In genomic region chr2:98028931-98029717, GRCh38 we compare ENCODE assay signal across 1 cellular context.
TF ChIP-seq lines count a peak whose summit lies in the region.

No MANE protein-coding gene starts in this region.

TF ChIP-seq in WTC11, 78 proteins besides CTCF, POLR2A, EP300 and RAD21 (continued from another document):
- TF ChIP-seq PRDM15 (CRISPR knock-in tag; IDR thresholded peaks at IDR 0.05): no peak
- no peak for TF ChIP-seq ELF4 (CRISPR knock-in tag; IDR thresholded peaks at IDR 0.05; ENCODE audit: low read depth)
- TF ChIP-seq USF1 (CRISPR knock-in tag; IDR thresholded peaks at IDR 0.05): no peak
- no peak for TF ChIP-seq USF2 (CRISPR knock-in tag; IDR thresholded peaks at IDR 0.05)
- TF ChIP-seq E2F1 (CRISPR knock-in tag; IDR thresholded peaks at IDR 0.05): no peak
- no peak for TF ChIP-seq AR (CRISPR knock-in tag; IDR thresholded peaks at IDR 0.05)
- TF ChIP-seq GRHL2 (CRISPR knock-in tag; IDR thresholded peaks at IDR 0.05; ENCODE audit: insufficient replicate concordance, severe bottlenecking): no peak
- no peak for TF ChIP-seq ZNF512 (CRISPR knock-in tag; IDR thresholded peaks at IDR 0.05; ENCODE audit: borderline replicate concordance)
- no peak for TF ChIP-seq ESRRA (CRISPR knock-in tag; IDR thresholded peaks at IDR 0.05; ENCODE audit: borderline replicate concordance)
- no peak for TF ChIP-seq FOXP4 (CRISPR knock-in tag; IDR thresholded peaks at IDR 0.05)
- TF ChIP-seq ZNF121 (CRISPR knock-in tag; IDR thresholded peaks at IDR 0.05): no peak
TF ChIP-seq in WTC11: peak in this region for 0.
